8 cellular contexts compared by ENCODE assay signal in the genomic region with DNA sequence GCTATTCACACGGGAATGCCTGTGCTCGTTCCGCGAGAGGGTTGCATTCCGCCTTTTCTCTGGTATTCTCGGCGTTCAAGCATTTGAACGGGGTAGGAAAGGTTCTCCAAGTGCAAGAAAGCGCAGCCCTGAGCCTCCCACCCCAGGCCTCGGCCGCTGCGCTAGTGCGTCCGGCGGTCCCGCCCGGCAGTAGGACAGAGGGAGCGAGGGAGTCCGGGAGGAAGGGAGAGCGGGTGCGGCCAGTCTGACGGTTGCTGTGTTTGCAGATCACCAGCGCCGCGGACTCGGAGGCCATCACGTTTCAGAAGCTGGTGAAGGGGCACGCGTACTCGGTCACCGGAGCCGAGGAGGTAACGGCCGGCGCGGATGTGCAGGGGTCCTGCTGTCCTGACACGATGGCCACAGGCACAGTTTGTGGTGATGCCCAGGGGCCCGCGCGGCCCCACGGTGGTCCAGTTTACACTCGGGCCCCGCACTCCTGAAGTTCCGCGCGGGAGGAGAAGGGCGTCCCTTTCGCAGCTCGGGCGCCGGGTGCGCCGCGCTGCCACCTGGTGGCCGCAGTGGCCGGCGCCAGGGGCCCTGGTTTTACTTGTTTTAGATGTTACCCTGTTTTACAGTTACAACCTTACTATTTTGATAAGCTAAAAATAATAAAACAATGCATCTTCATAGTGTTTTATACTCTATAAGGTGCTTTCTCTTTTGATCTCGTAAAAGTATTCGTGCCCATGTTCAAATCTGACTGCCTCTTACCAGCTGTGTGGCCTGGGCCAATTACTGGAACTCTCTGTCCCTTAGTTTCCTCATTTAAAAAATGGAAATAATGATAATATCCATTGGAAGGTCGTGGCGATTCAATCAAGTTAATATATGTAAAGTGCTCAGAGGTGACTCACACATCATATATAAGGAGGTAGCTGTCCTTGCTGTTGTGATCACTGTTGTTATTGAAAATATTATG. TPM values are rescaled to one million over a fixed set of nuclear protein-coding genes. Genes with fewer than 3 reads are reported as not detected.
DNase-seq lines count a peak whose midpoint lies in the region; ATAC-seq and TF ChIP-seq lines count a peak whose summit lies in the region.

No MANE protein-coding gene starts in this region.

- WGBS in prostate gland = 12% methylated on average over 33 of the region's 61 CpGs

- TF ChIP-seq CTCF in right atrium auricular region (IDR thresholded peaks at IDR 0.05) = peak; percentile 98
- TF ChIP-seq CTCF in prostate gland (IDR thresholded peaks at IDR 0.05) = peak; percentile 93 to 96 (median 95)
- TF ChIP-seq CTCF in upper lobe of right lung (IDR thresholded peaks at IDR 0.05) = peak; percentile 97

- H3K27ac ChIP-seq in right atrium auricular region (peak overlapping the region; percentile 74 to 77), prostate gland (peak overlapping the region; percentile 33 to 59), upper lobe of right lung (peak overlapping the region; percentile 76)

- intact Hi-C loops in prostate gland (cut with DNase I) = loop anchor here (1.0 kb wide), 1 partner anchor 37 kb away; a partner anchor contains a TSS
- intact Hi-C loops in upper lobe of right lung (cut with DNase I) = loop anchor here (2.0 kb wide), 1 partner anchor 38 kb away; no protein-coding TSS in a partner anchor

- TF ChIP-seq POLR2A in prostate gland (IDR thresholded peaks at IDR 0.05) = no peak

- peak overlapping the region; percentile 39 to 51 for H3K4me3 ChIP-seq in right atrium auricular region
- peak overlapping the region; percentile 31 to 36 for H3K4me3 ChIP-seq in prostate gland
- H3K4me3 ChIP-seq in upper lobe of right lung = peak overlapping the region; percentile 55

- DNase-seq in DMS 273 (lab: John Stamatoyannopoulos, UW; ENCODE audit: unreplicated experiment) (peak; percentile 81), DMS 273 treated with DMSO at 0.1 percent for 48 hours (lab: John Stamatoyannopoulos, UW) (no peak), T-helper 17 cell (peak; percentile 56 to 65 (median 64)), amygdala (lab: John Stamatoyannopoulos, UW) (peak in 33 of 56 donors; percentile 5 to 75 (median 44)), right atrium auricular region (ENCODE audit: low spot score) (peak; percentile 85), prostate gland (ENCODE audit: low spot score) (peak; percentile 57), upper lobe of right lung (peak; percentile 84)

- H3K36me3 Mint-ChIP-seq in T-helper 17 cell (ENCODE audit: low read depth) = peaks cover 14% of the 10 kb centered on the region

- H3K27me3 ChIP-seq in right atrium auricular region = no peaks in the 10 kb centered on the region
- H3K27me3 ChIP-seq in prostate gland (replicated peaks; ENCODE audit: insufficient read depth) = no peaks in the 10 kb centered on the region
- no peaks in the 10 kb centered on the region for H3K27me3 ChIP-seq in upper lobe of right lung

- peak; percentile 91 for ATAC-seq in HG03159 (IDR thresholded peaks at IDR 0.05; ENCODE audit: unreplicated experiment)
- ATAC-seq in T-helper 17 cell = peak; percentile 84
- peak; percentile 90 for ATAC-seq in upper lobe of right lung

- H3K4me3 Mint-ChIP-seq in T-helper 17 cell = peak overlapping the region; percentile 85

- peaks cover 25% of the 10 kb centered on the region for H3K4me1 Mint-ChIP-seq in T-helper 17 cell

- H3K27me3 Mint-ChIP-seq in T-helper 17 cell = no peaks in the 10 kb centered on the region

- H3K27ac Mint-ChIP-seq in T-helper 17 cell = peak overlapping the region; percentile 79

- peaks cover 0 to 26% of the 10 kb centered on the region in 2 donors for H3K4me1 ChIP-seq in right atrium auricular region
- peaks cover 4% of the 10 kb centered on the region for H3K4me1 ChIP-seq in prostate gland (replicated peaks)
- H3K4me1 ChIP-seq in upper lobe of right lung = peaks cover 17% of the 10 kb centered on the region

- H3K36me3 ChIP-seq in right atrium auricular region (peaks cover 69% of the 10 kb centered on the region), prostate gland (no peaks in the 10 kb centered on the region), upper lobe of right lung (peaks cover 84% of the 10 kb centered on the region)

- H3K9me3 ChIP-seq in T-helper 17 cell (ENCODE audit: control insufficient read depth, low read length, poor library complexity, severe bottlenecking) = no peaks in the 10 kb centered on the region
- no peaks in the 10 kb centered on the region for H3K9me3 ChIP-seq in right atrium auricular region
- H3K9me3 ChIP-seq in prostate gland = no peaks in the 10 kb centered on the region
- H3K9me3 ChIP-seq in upper lobe of right lung = no peaks in the 10 kb centered on the region

RNA-seq across cellular contexts. Expression of a gene that starts 36.7 kb away (rescaled TPM):
- total RNA-seq in T-helper 17 cell (100 to 1,000 TPM; 218 to 220 TPM), right atrium auricular region (10 to 100 TPM; 61.4 to 72.3 TPM), prostate gland (100 to 1,000 TPM in 1 of 2 donors, 10 to 100 TPM in 1; 88.5 to 156 TPM), upper lobe of right lung (306 TPM)
